10 cellular contexts compared by ENCODE assay signal in the genomic region with DNA sequence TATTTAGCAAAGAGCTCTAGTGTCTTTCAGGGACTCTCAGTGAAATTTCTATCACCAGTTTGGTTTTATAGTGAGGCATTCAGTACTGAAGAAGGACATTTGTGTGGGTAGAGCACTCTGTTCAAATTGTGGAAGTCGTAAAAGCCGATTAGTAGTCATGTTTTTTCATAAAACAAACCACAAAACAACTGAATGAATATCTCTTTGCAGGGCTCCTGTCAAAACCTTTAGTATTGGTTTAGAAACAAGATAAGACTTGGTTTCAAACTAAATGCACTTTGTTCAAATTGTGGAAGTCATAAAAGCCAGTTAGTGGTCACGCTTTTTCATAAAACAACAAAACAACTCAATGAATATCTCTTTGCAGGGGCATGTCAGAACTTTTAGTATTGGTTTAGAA. TPM values are rescaled to one million over a fixed set of nuclear protein-coding genes. Genes with fewer than 3 reads are reported as not detected.
A peak's percentile ranks its signal among the peaks of the same experiment; 100 is the strongest.
DNase-seq lines count a peak whose midpoint lies in the region; ATAC-seq, FAIRE-seq and TF ChIP-seq lines count a peak whose summit lies in the region.
"Had no signal": no experiment of that assay in that cellular context is flagged by ENCODE, and none has a peak within 500 bp of the region (broad histone marks: within the 10 kb centered on the region; RNA-seq: fewer than 3 reads in every experiment).

No MANE protein-coding gene starts in this region.

- POLR2A ChIA-PET in HEK293T (lab: Yijun Ruan, JAX): no interaction called here

- intact Hi-C loops in vagina (cut with DNase I): no loop called here

- DNase-seq in HEK293T (ENCODE audit: extremely low spot score): peak; percentile 12
- no peak for DNase-seq in epithelial cell of prostate (ENCODE audit: low read depth, low spot score)
- DNase-seq in vagina (ENCODE audit: extremely low spot score in 2 of 2): no peak
- no peak for DNase-seq in small intestine
- DNase-seq in SHP77 treated with DMSO at 0.1 percent for 48 hours (lab: John Stamatoyannopoulos, UW): no peak
- DNase-seq: CD4-positive, alpha-beta memory T cell; natural killer cell had no signal

- WGBS in small intestine, 3 donors: 57 to 64% (median 58%) methylated on average over 3 of the region's 3 CpGs

- H3K4me3 ChIP-seq in vagina (no peak overlapping the region), small intestine (ENCODE audit: low read depth in 1 of 2, low read length in 2 of 2) (no peak overlapping the region)

- no peak for FAIRE-seq in small intestine (lab: Jason Lieb, UNC)

- CTCF ChIA-PET in HEK293T (lab: Yijun Ruan, JAX): no interaction called here

- H3K4me1 ChIP-seq in vagina (no peaks in the 10 kb centered on the region), small intestine (ENCODE audit: control insufficient read depth in 2 of 2, insufficient read depth in 1 of 2, low read depth in 1 of 2, low read length in 1 of 2) (no peaks in the 10 kb centered on the region)

- ATAC-seq in GM18867 (IDR thresholded peaks at IDR 0.05; ENCODE audit: unreplicated experiment): peak; percentile 93
- ATAC-seq in HG03469 (IDR thresholded peaks at IDR 0.05; ENCODE audit: unreplicated experiment): peak; percentile 86
- no peak for ATAC-seq in esophagus mucosa
- ATAC-seq: natural killer cell had no signal

- no peak for TF ChIP-seq POLR2A in vagina (IDR thresholded peaks at IDR 0.05)

- no peaks in the 10 kb centered on the region for H3K27me3 ChIP-seq in vagina
- no peaks in the 10 kb centered on the region for H3K27me3 ChIP-seq in small intestine (ENCODE audit: control insufficient read depth in 2 of 2, insufficient read depth in 2 of 2, low read length in 2 of 2)

- H3K27ac ChIP-seq in epithelial cell of prostate (peak overlapping the region; percentile 88), vagina (no peak overlapping the region), small intestine (ENCODE audit: low read depth in 1 of 2, low read length in 1 of 2) (no peak overlapping the region)

- no peak for TF ChIP-seq CTCF in vagina (IDR thresholded peaks at IDR 0.05)

- H3K9me3 ChIP-seq in vagina (no peaks in the 10 kb centered on the region), small intestine (ENCODE audit: control insufficient read depth, low read depth) (no peaks in the 10 kb centered on the region)

- H3K36me3 ChIP-seq in vagina (no peaks in the 10 kb centered on the region), small intestine (ENCODE audit: control insufficient read depth in 2 of 2, insufficient read depth in 2 of 2, low read length in 2 of 2) (no peaks in the 10 kb centered on the region)

TF ChIP-seq in HEK293T, 16 proteins besides CTCF, POLR2A, EP300 and RAD21:
- TF ChIP-seq ZNF384 (IDR thresholded peaks at IDR 0.05): no peak
- TF ChIP-seq TARDBP (IDR thresholded peaks at IDR 0.05): no peak
- no peak for TF ChIP-seq FOXM1 (IDR thresholded peaks at IDR 0.05; ENCODE audit: borderline replicate concordance)
- TF ChIP-seq LEF1 (IDR thresholded peaks at IDR 0.05; ENCODE audit: borderline replicate concordance): no peak
- no peak for TF ChIP-seq FOXA1 (IDR thresholded peaks at IDR 0.05)
- TF ChIP-seq ARNT (IDR thresholded peaks at IDR 0.05): no peak
- no peak for TF ChIP-seq PKNOX1 (IDR thresholded peaks at IDR 0.05)
- TF ChIP-seq NFRKB (IDR thresholded peaks at IDR 0.05): no peak
- TF ChIP-seq SP1 (IDR thresholded peaks at IDR 0.05): no peak
- no peak for TF ChIP-seq HDGF (IDR thresholded peaks at IDR 0.05; ENCODE audit: borderline replicate concordance)
- TF ChIP-seq CTBP1 (IDR thresholded peaks at IDR 0.05; ENCODE audit: borderline replicate concordance): no peak
- no peak for TF ChIP-seq FOXK2 (IDR thresholded peaks at IDR 0.05)
- no peak for TF ChIP-seq L3MBTL2 (conservative IDR thresholded peaks at IDR 0.05)
- no peak for TF ChIP-seq SUZ12 (IDR thresholded peaks at IDR 0.05)
- TF ChIP-seq ELF4 (IDR thresholded peaks at IDR 0.05): no peak
- no peak for TF ChIP-seq BHLHE40 (IDR thresholded peaks at IDR 0.05; ENCODE audit: borderline replicate concordance)

RNA-seq across cellular contexts. Expression of gene ADGRF4, which starts 23.8 kb away (rescaled TPM):
- total RNA-seq in vagina: 10.1 TPM
- polyA plus RNA-seq in small intestine: not detected
- 13.6 TPM for total RNA-seq in esophagus mucosa
- total RNA-seq: CD4-positive, alpha-beta memory T cell; natural killer cell had no signal
- polyA plus RNA-seq: CD4-positive, alpha-beta memory T cell had no signal

RNA-seq across cellular contexts. Expression of gene OPN5, which starts 59.7 kb away (rescaled TPM):
- total RNA-seq in vagina (not detected), esophagus mucosa (not detected)
- not detected for polyA plus RNA-seq in small intestine
- total RNA-seq: CD4-positive, alpha-beta memory T cell; natural killer cell had no signal
- polyA plus RNA-seq: CD4-positive, alpha-beta memory T cell had no signal
